Comparison of ENCODE assay signal across 1 cellular context in genomic region chr6:158056804-158057203, GRCh38.
TF ChIP-seq lines count a peak whose summit lies in the region.

No MANE protein-coding gene starts in this region.

TF ChIP-seq in SK-N-SH, 30 proteins besides CTCF, POLR2A, EP300 and RAD21 (continued from another document):
- TF ChIP-seq, protein P1, sequence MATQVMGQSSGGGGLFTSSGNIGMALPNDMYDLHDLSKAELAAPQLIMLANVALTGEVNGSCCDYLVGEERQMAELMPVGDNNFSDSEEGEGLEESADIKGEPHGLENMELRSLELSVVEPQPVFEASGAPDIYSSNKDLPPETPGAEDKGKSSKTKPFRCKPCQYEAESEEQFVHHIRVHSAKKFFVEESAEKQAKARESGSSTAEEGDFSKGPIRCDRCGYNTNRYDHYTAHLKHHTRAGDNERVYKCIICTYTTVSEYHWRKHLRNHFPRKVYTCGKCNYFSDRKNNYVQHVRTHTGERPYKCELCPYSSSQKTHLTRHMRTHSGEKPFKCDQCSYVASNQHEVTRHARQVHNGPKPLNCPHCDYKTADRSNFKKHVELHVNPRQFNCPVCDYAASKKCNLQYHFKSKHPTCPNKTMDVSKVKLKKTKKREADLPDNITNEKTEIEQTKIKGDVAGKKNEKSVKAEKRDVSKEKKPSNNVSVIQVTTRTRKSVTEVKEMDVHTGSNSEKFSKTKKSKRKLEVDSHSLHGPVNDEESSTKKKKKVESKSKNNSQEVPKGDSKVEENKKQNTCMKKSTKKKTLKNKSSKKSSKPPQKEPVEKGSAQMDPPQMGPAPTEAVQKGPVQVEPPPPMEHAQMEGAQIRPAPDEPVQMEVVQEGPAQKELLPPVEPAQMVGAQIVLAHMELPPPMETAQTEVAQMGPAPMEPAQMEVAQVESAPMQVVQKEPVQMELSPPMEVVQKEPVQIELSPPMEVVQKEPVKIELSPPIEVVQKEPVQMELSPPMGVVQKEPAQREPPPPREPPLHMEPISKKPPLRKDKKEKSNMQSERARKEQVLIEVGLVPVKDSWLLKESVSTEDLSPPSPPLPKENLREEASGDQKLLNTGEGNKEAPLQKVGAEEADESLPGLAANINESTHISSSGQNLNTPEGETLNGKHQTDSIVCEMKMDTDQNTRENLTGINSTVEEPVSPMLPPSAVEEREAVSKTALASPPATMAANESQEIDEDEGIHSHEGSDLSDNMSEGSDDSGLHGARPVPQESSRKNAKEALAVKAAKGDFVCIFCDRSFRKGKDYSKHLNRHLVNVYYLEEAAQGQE (IDR thresholded peaks at IDR 0.05; ENCODE audit: low read depth, low read length): no peak
- TF ChIP-seq PBX3 (IDR thresholded peaks at IDR 0.05) (no peak), FOSL2 (IDR thresholded peaks at IDR 0.05; ENCODE audit: borderline replicate concordance, low read depth) (no peak), ELF1 (IDR thresholded peaks at IDR 0.05) (no peak), GATA2 (CRISPR knock-in tag; IDR thresholded peaks at IDR 0.05) (no peak), FOXJ3 (CRISPR knock-in tag; IDR thresholded peaks at IDR 0.05) (no peak), RCOR1 (IDR thresholded peaks at IDR 0.05; ENCODE audit: low read length) (no peak)
TF ChIP-seq in SK-N-SH: peak in this region for 0.
